Comparison of ENCODE assay signal across 1 cellular context in genomic region chr17:79700574-79700973, GRCh38.
TF ChIP-seq lines count a peak whose summit lies in the region.

No MANE protein-coding gene starts in this region.

TF ChIP-seq in H1, 55 proteins besides CTCF, POLR2A, EP300 and RAD21:
- no peak for TF ChIP-seq SP1 (IDR thresholded peaks at IDR 0.05; ENCODE audit: low read depth, low read length)
- no peak for TF ChIP-seq BCL11A (IDR thresholded peaks at IDR 0.05; ENCODE audit: low read depth in 2 of 2, low read length in 2 of 2)
- TF ChIP-seq SUZ12 (IDR thresholded peaks at IDR 0.05; ENCODE audit: low read length), result no peak
- TF ChIP-seq BACH1 (IDR thresholded peaks at IDR 0.05; ENCODE audit: low read length), result no peak
- TF ChIP-seq ASH2L (IDR thresholded peaks at IDR 0.05; ENCODE audit: low read length), result no peak
- TF ChIP-seq RNF2 (IDR thresholded peaks at IDR 0.05; ENCODE audit: borderline replicate concordance, low read depth, low read length, missing control alignments, poor library complexity, severe bottlenecking), result no peak
- TF ChIP-seq TEAD4 (IDR thresholded peaks at IDR 0.05; ENCODE audit: low read depth, low read length), result no peak
- TF ChIP-seq CTBP2 (IDR thresholded peaks at IDR 0.05; ENCODE audit: borderline replicate concordance, insufficient read depth, insufficient read length, low read length), result no peak
- TF ChIP-seq NRF1 (IDR thresholded peaks at IDR 0.05; ENCODE audit: low read depth, low read length), result no peak
- TF ChIP-seq HDAC2 (IDR thresholded peaks at IDR 0.05; ENCODE audit: borderline replicate concordance in 1 of 2, low read depth in 2 of 2, low read length in 2 of 2), result no peak
- no peak for TF ChIP-seq SP2 (IDR thresholded peaks at IDR 0.05; ENCODE audit: low read length)
